ENCODE assay signal across 10 cellular contexts in genomic region chr2:242020196-242021004, GRCh38.
A peak's percentile ranks its signal among the peaks of the same experiment; 100 is the strongest.
DNase-seq lines count a peak whose midpoint lies in the region; ATAC-seq and TF ChIP-seq lines count a peak whose summit lies in the region.
"Had no signal": no experiment of that assay in that cellular context is flagged by ENCODE, and none has a peak within 500 bp of the region (broad histone marks: within the 10 kb centered on the region; RNA-seq: fewer than 3 reads in every experiment).

No MANE protein-coding gene starts in this region.

- no peak overlapping the region for H3K4me2 ChIP-seq in GM23248 (ENCODE audit: unreplicated experiment)

- no peaks in the 10 kb centered on the region for H3K9me3 ChIP-seq in A673 (ENCODE audit: low read depth, low read length, poor library complexity, severe bottlenecking)
- H3K9me3 ChIP-seq in GM23248 (ENCODE audit: low read depth), result no peaks in the 10 kb centered on the region
- no peaks in the 10 kb centered on the region for H3K9me3 ChIP-seq in WERI-Rb-1 (ENCODE audit: severe bottlenecking)

- H3K79me2 ChIP-seq in GM23248 (ENCODE audit: insufficient read depth), result no peaks in the 10 kb centered on the region

- no peak overlapping the region for H3K27ac ChIP-seq in A673 (ENCODE audit: low read depth, low read length, poor library complexity, severe bottlenecking)
- no peak overlapping the region for H3K27ac ChIP-seq in GM23248
- no peak overlapping the region for H3K27ac ChIP-seq in WERI-Rb-1

- H3K4me3 ChIP-seq in A673 (ENCODE audit: low read depth, low read length, poor library complexity, severe bottlenecking), result no peak overlapping the region
- H3K4me3 ChIP-seq in GM23248, result no peak overlapping the region
- no peak overlapping the region for H3K4me3 ChIP-seq in WERI-Rb-1 (ENCODE audit: low read depth, low read length)

- no peaks in the 10 kb centered on the region for H4K20me1 ChIP-seq in GM23248 (ENCODE audit: insufficient read depth)

- no peaks in the 10 kb centered on the region for H3K9me2 ChIP-seq in GM23248 (ENCODE audit: insufficient read depth)

- CTCF ChIA-PET in A673 (lab: Charles Lee), result interaction anchor here (1.0 kb wide), 1 partner anchor 70 kb away, joined by 5 read pairs; no protein-coding TSS in a partner anchor

- no TSS peak for BruUV-seq in A673 (replicated peaks; lab: Mats Ljungman, UMichigan)

- H3K36me3 ChIP-seq in A673 (ENCODE audit: insufficient read depth, low read length, poor library complexity, severe bottlenecking) (no peaks in the 10 kb centered on the region), GM23248 (ENCODE audit: low read depth) (no peaks in the 10 kb centered on the region), WERI-Rb-1 (no peaks in the 10 kb centered on the region)

- no peak for ATAC-seq in HG03521 (IDR thresholded peaks at IDR 0.05; ENCODE audit: unreplicated experiment)

- POLR2A ChIA-PET in A673 (lab: Charles Lee; ENCODE audit: low non-redundant PET), result no interaction called here

- intact Hi-C loops in A673 (cut with micrococcal nuclease; ENCODE audit: unreplicated experiment), result no loop called here

- H3F3A ChIP-seq in GM23248 (ENCODE audit: insufficient read depth), result no peaks in the 10 kb centered on the region

- no peak overlapping the region for H3K9ac ChIP-seq in GM23248

- TF ChIP-seq CTCF in A673 (conservative IDR thresholded peaks at IDR 0.05; ENCODE audit: low read depth, low read length) (peak; percentile 63), WERI-Rb-1 (IDR thresholded peaks at IDR 0.05; ENCODE audit: low read depth, low read length) (no peak)

- H3K27me3 ChIP-seq in A673 (replicated peaks; ENCODE audit: insufficient read depth, low read depth, low read length, poor library complexity) (no peaks in the 10 kb centered on the region), GM23248 (replicated peaks; ENCODE audit: insufficient read depth) (peaks cover 34% of the 10 kb centered on the region), WERI-Rb-1 (ENCODE audit: insufficient read depth, low read depth, severe bottlenecking) (no peaks in the 10 kb centered on the region)

- peak; percentile 81 for DNase-seq in A673 (ENCODE audit: low spot score)
- DNase-seq in GM23248, result peak; percentile 52
- peak; percentile 69 for DNase-seq in SK-N-DZ (ENCODE audit: low spot score)
- peak; percentile 9 for DNase-seq in inferior parietal cortex (ENCODE audit: extremely low spot score)
- no peak for DNase-seq in hepatic stellate cell (ENCODE audit: low spot score)
- no peak for DNase-seq in epidermal melanocyte (ENCODE audit: insufficient read length, low spot score)
- no peak for DNase-seq in WERI-Rb-1
- DNase-seq: activated effector memory CD4-positive, alpha-beta T cell treated with Interleukin-2 at 50 U/mL for 16 hours; MV-4-11 had no signal

- 29 to 31% methylated on average over 25 to 26 of the region's 26 CpGs for WGBS in GM23248 (ENCODE audit: low coverage in 1 of 2, low lambda C conversion rate in 2 of 2, missing lambda C conversion rate in 2 of 2), 2 experiments

- no peak overlapping the region for H2AFZ ChIP-seq in GM23248

- H3K4me1 ChIP-seq in A673 (ENCODE audit: insufficient read depth, low read length, poor library complexity, severe bottlenecking) (peaks cover 11% of the 10 kb centered on the region), GM23248 (ENCODE audit: insufficient read depth) (no peaks in the 10 kb centered on the region)

- in situ Hi-C loops in GM23248 (cut with MboI), result no loop called here

Comparison
In these comparisons a context has a peak if more than half of its experiments do, and no peak if none do; other contexts are left out.
1. DNase-seq: peak in A673 (single experiment), GM23248 (single experiment), SK-N-DZ (single experiment) and inferior parietal cortex (single experiment); none in hepatic stellate cell (single experiment), epidermal melanocyte (single experiment) and WERI-Rb-1 (single experiment).